9 cellular contexts compared by ENCODE assay signal in the genomic region with DNA sequence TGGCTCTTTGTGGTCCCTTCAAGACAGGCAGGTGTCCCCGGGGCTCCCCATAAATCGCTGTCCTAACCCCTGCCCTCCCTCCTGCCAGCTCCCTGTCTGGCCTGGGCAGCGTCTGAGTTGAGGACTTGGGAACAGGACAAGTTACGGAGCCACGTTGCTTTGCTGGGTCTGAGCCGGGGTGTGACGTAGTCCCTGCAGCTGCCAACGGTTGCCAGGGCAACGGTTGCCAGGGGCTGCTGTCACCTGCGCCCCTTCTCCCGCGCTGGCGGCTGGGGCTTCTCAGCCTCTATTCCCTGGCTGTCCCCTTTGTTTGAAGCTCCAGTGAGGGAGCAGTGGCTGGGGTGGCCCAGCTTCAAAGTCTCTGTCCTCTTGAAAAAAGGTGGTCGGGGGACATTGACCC. TPM values are rescaled to one million over a fixed set of nuclear protein-coding genes. Genes with fewer than 3 reads are reported as not detected.
A peak's percentile ranks its signal among the peaks of the same experiment; 100 is the strongest.
DNase-seq lines count a peak whose midpoint lies in the region; ATAC-seq and TF ChIP-seq lines count a peak whose summit lies in the region.
"Had no signal": no experiment of that assay in that cellular context is flagged by ENCODE, and none has a peak within 500 bp of the region (broad histone marks: within the 10 kb centered on the region; RNA-seq: fewer than 3 reads in every experiment).

No MANE protein-coding gene starts in this region.

- peaks cover 0 to 2% of the 10 kb centered on the region in 2 donors for H3K4me1 Mint-ChIP-seq in stimulated activated naive B cell treated with anti-CD40 and anti-IgM and Interleukin-4, amounts not matched to agents 10 μg/mL and 1 μg/mL and 100 μg/mL, for 72 hours
- no peaks in the 10 kb centered on the region for H3K4me1 Mint-ChIP-seq in activated T-helper 2 cell treated with anti-CD3 and anti-CD28 coated beads, Interferon-gamma antibody, Interleukin-2, Interleukin-4, amounts not matched to agents 10 μg/mL and 5 μg/mL and 100 μg/mL, durations not matched to agents 14 hours and 24 hours and 36 hours (ENCODE audit: low read depth)

- WGBS in right cardiac atrium, result 13% methylated on average over 14 of the region's 14 CpGs

- peaks cover 27 to 35% of the 10 kb centered on the region in 2 donors for H3K27me3 Mint-ChIP-seq in stimulated activated naive B cell treated with anti-CD40 and anti-IgM and Interleukin-4, amounts not matched to agents 10 μg/mL and 1 μg/mL and 100 μg/mL, for 72 hours
- H3K27me3 Mint-ChIP-seq in activated T-helper 2 cell treated with anti-CD3 and anti-CD28 coated beads, Interferon-gamma antibody, Interleukin-2, Interleukin-4, amounts not matched to agents 10 μg/mL and 5 μg/mL and 100 μg/mL, durations not matched to agents 14 hours and 24 hours and 36 hours (ENCODE audit: low read depth), result peaks cover 30% of the 10 kb centered on the region

- H2AFZ ChIP-seq in OCI-LY7 (ENCODE audit: low read length), result no peak overlapping the region

- no peak overlapping the region for H3K4me2 ChIP-seq in OCI-LY7 (ENCODE audit: low read length)

- no peak for TF ChIP-seq CTCF in OCI-LY7 (conservative IDR thresholded peaks at IDR 0.05; ENCODE audit: low read length)

- intact Hi-C loops in OCI-LY7 (cut with micrococcal nuclease; ENCODE audit: unreplicated experiment), result no loop called here
- intact Hi-C loops in right cardiac atrium (cut with DNase I), result no loop called here
- intact Hi-C loops in activated T-helper 2 cell treated with anti-CD3 and anti-CD28 coated beads, Interferon-gamma antibody, Interleukin-2, Interleukin-4, amounts not matched to agents 10 μg/mL and 5 μg/mL and 100 μg/mL, durations not matched to agents 14 hours and 24 hours and 36 hours (cut with micrococcal nuclease), result no loop called here

- peak overlapping the region; percentile 53 for H3K27ac Mint-ChIP-seq in stimulated activated naive B cell treated with anti-CD40 and anti-IgM and Interleukin-4, amounts not matched to agents 10 μg/mL and 1 μg/mL and 100 μg/mL, for 72 hours
- H3K27ac Mint-ChIP-seq in activated T-helper 2 cell treated with anti-CD3 and anti-CD28 coated beads, Interferon-gamma antibody, Interleukin-2, Interleukin-4, amounts not matched to agents 10 μg/mL and 5 μg/mL and 100 μg/mL, durations not matched to agents 14 hours and 24 hours and 36 hours, result no peak overlapping the region

- H3K4me3 ChIP-seq in OCI-LY7 (ENCODE audit: low read depth, low read length, poor library complexity, severe bottlenecking) (no peak overlapping the region), right cardiac atrium (ENCODE audit: low read length) (no peak overlapping the region)
- H3K4me3 ChIP-seq: adrenal gland had no signal

- H3K36me3 Mint-ChIP-seq in stimulated activated naive B cell treated with anti-CD40 and anti-IgM and Interleukin-4, amounts not matched to agents 10 μg/mL and 1 μg/mL and 100 μg/mL, for 72 hours, result no peaks in the 10 kb centered on the region
- H3K36me3 Mint-ChIP-seq in activated T-helper 2 cell treated with anti-CD3 and anti-CD28 coated beads, Interferon-gamma antibody, Interleukin-2, Interleukin-4, amounts not matched to agents 10 μg/mL and 5 μg/mL and 100 μg/mL, durations not matched to agents 14 hours and 24 hours and 36 hours (ENCODE audit: low read depth), result no peaks in the 10 kb centered on the region

- no peaks in the 10 kb centered on the region for H3K27me3 ChIP-seq in right cardiac atrium (ENCODE audit: control insufficient read depth, insufficient read depth)
- H3K27me3 ChIP-seq: adrenal gland had no signal

- H3K4me3 Mint-ChIP-seq in stimulated activated naive B cell treated with anti-CD40 and anti-IgM and Interleukin-4, amounts not matched to agents 10 μg/mL and 1 μg/mL and 100 μg/mL, for 72 hours, result no peak overlapping the region
- H3K4me3 Mint-ChIP-seq in activated T-helper 2 cell treated with anti-CD3 and anti-CD28 coated beads, Interferon-gamma antibody, Interleukin-2, Interleukin-4, amounts not matched to agents 10 μg/mL and 5 μg/mL and 100 μg/mL, durations not matched to agents 14 hours and 24 hours and 36 hours (ENCODE audit: low read depth), result no peak overlapping the region

- CTCF ChIA-PET in OCI-LY7 (lab: Charles Lee; ENCODE audit: unreplicated experiment), result interaction anchor here (1.1 kb wide), 1 partner anchor 10 kb away, joined by 3 read pairs; no protein-coding TSS in a partner anchor

- DNase-seq in DMS53 (lab: John Stamatoyannopoulos, UW) (peak; percentile 39), DMS53 treated with DMSO at 0.1 percent for 48 hours (lab: John Stamatoyannopoulos, UW; ENCODE audit: unreplicated experiment) (no peak), OCI-LY7 (ENCODE audit: low spot score) (peak; percentile 37), right cardiac atrium (peak in 2 of 3 donors; percentile 75 to 78), HuH-7.5 (ENCODE audit: low spot score) (no peak), T-helper 1 cell (no peak)
- DNase-seq in stimulated activated naive B cell treated with anti-CD40 and anti-IgM and Interleukin-4, amounts not matched to agents 10 μg/mL and 1 μg/mL and 100 μg/mL, for 72 hours, result no peak
- no peak for DNase-seq in activated T-helper 2 cell treated with anti-CD3 and anti-CD28 coated beads, Interferon-gamma antibody, Interleukin-2, Interleukin-4, amounts not matched to agents 10 μg/mL and 5 μg/mL and 100 μg/mL, durations not matched to agents 14 hours and 24 hours and 36 hours (ENCODE audit: low spot score)

- H3K9me3 Mint-ChIP-seq in stimulated activated naive B cell treated with anti-CD40 and anti-IgM and Interleukin-4, amounts not matched to agents 10 μg/mL and 1 μg/mL and 100 μg/mL, for 72 hours, result no peaks in the 10 kb centered on the region
- no peaks in the 10 kb centered on the region for H3K9me3 Mint-ChIP-seq in activated T-helper 2 cell treated with anti-CD3 and anti-CD28 coated beads, Interferon-gamma antibody, Interleukin-2, Interleukin-4, amounts not matched to agents 10 μg/mL and 5 μg/mL and 100 μg/mL, durations not matched to agents 14 hours and 24 hours and 36 hours

- H3K27ac ChIP-seq in OCI-LY7 (ENCODE audit: low read depth, low read length, poor library complexity, severe bottlenecking) (no peak overlapping the region), right cardiac atrium (ENCODE audit: low read length) (peak overlapping the region; percentile 35)

- H3K9me2 ChIP-seq in OCI-LY7 (ENCODE audit: insufficient read depth, low read length), result no peaks in the 10 kb centered on the region

- H3K9me3 ChIP-seq in OCI-LY7 (ENCODE audit: low read length), result no peaks in the 10 kb centered on the region
- H3K9me3 ChIP-seq in right cardiac atrium (ENCODE audit: control insufficient read depth, low read length), result no peaks in the 10 kb centered on the region
- H3K9me3 ChIP-seq: adrenal gland had no signal

- BruUV-seq in OCI-LY7 (replicated peaks; lab: Mats Ljungman, UMichigan), result no TSS peak

- H3K36me3 ChIP-seq in OCI-LY7 (ENCODE audit: insufficient read depth, low read length), result no peaks in the 10 kb centered on the region
- H3K36me3 ChIP-seq: adrenal gland had no signal

- POLR2A ChIA-PET in OCI-LY7 (lab: Charles Lee), result no interaction called here

- peak in 1 of 2 donors; percentile 8 for ATAC-seq in right cardiac atrium
- ATAC-seq in stimulated activated naive B cell treated with anti-CD40 and anti-IgM and Interleukin-4, amounts not matched to agents 10 μg/mL and 1 μg/mL and 100 μg/mL, for 72 hours (replicated peaks), result peak in 1 of 2 donors; percentile 33

- H3K79me2 ChIP-seq in OCI-LY7 (ENCODE audit: insufficient read depth, low read depth, low read length), result no peaks in the 10 kb centered on the region

- H3K4me1 ChIP-seq in OCI-LY7 (ENCODE audit: insufficient read depth, low read length, poor library complexity, severe bottlenecking), result no peaks in the 10 kb centered on the region
- H3K4me1 ChIP-seq in right cardiac atrium (ENCODE audit: control insufficient read depth, insufficient read depth, low read length), result peaks cover 22% of the 10 kb centered on the region

- H4K20me1 ChIP-seq in OCI-LY7 (ENCODE audit: insufficient read depth, low read length), result no peaks in the 10 kb centered on the region

RNA-seq across cellular contexts. Expression of a gene that starts 10.7 kb away (rescaled TPM):
- total RNA-seq in OCI-LY7 (2014; rRNA removed; shearing (Covaris generic)), result not detected in 2 replicates
- total RNA-seq in OCI-LY7 (2022), result not detected in 2 replicates
- total RNA-seq in right cardiac atrium, result 10 to 100 TPM; 10.2 to 24.1 (median 17.4) TPM
- polyA plus RNA-seq in right cardiac atrium, result 15.0 TPM
- 1.8 and 1.9 TPM in 2 replicates for total RNA-seq in activated T-helper 2 cell treated with anti-CD3 and anti-CD28 coated beads, Interferon-gamma antibody, Interleukin-2, Interleukin-4, amounts not matched to agents 10 μg/mL and 5 μg/mL and 100 μg/mL, durations not matched to agents 14 hours and 24 hours and 36 hours

RNA-seq across cellular contexts. Expression of a gene that starts 28.9 kb away (rescaled TPM):
- total RNA-seq in OCI-LY7 (2014; rRNA removed; shearing (Covaris generic)), result not detected in 2 replicates
- total RNA-seq in OCI-LY7 (2022) (not detected in 2 replicates), right cardiac atrium (under 1 TPM; 0.11 to 0.66 (median 0.19) TPM)
- polyA plus RNA-seq in right cardiac atrium, result 0.11 TPM
- not detected in 2 replicates for total RNA-seq in activated T-helper 2 cell treated with anti-CD3 and anti-CD28 coated beads, Interferon-gamma antibody, Interleukin-2, Interleukin-4, amounts not matched to agents 10 μg/mL and 5 μg/mL and 100 μg/mL, durations not matched to agents 14 hours and 24 hours and 36 hours

RNA-seq across cellular contexts. Expression of a gene that starts 55.4 kb away (rescaled TPM):
- total RNA-seq in OCI-LY7 (2014; rRNA removed; shearing (Covaris generic)), result 0.05 and 0.44 TPM in 2 replicates
- 0.46 and 0.55 TPM in 2 replicates for total RNA-seq in OCI-LY7 (2022)
- total RNA-seq in right cardiac atrium, result not detected
- polyA plus RNA-seq in right cardiac atrium, result not detected
- total RNA-seq in activated T-helper 2 cell treated with anti-CD3 and anti-CD28 coated beads, Interferon-gamma antibody, Interleukin-2, Interleukin-4, amounts not matched to agents 10 μg/mL and 5 μg/mL and 100 μg/mL, durations not matched to agents 14 hours and 24 hours and 36 hours, result not detected in 2 replicates
- total RNA-seq: adrenal gland had no signal

Comparison
In these comparisons a context has a peak if more than half of its experiments do, and no peak if none do; other contexts are left out.
1. DNase-seq: peak in DMS53 (single experiment), OCI-LY7 (single experiment) and right cardiac atrium (2 of 3); none in DMS53 treated with DMSO at 0.1 percent for 48 hours (single experiment), stimulated activated naive B cell treated with anti-CD40 and anti-IgM and Interleukin-4, amounts not matched to agents 10 μg/mL and 1 μg/mL and 100 μg/mL, for 72 hours (single experiment), HuH-7.5 (single experiment), activated T-helper 2 cell treated with anti-CD3 and anti-CD28 coated beads, Interferon-gamma antibody, Interleukin-2, Interleukin-4, amounts not matched to agents 10 μg/mL and 5 μg/mL and 100 μg/mL, durations not matched to agents 14 hours and 24 hours and 36 hours (single experiment) and T-helper 1 cell (0 of 5).